29 cellular contexts compared by ENCODE assay signal in the genomic region with DNA sequence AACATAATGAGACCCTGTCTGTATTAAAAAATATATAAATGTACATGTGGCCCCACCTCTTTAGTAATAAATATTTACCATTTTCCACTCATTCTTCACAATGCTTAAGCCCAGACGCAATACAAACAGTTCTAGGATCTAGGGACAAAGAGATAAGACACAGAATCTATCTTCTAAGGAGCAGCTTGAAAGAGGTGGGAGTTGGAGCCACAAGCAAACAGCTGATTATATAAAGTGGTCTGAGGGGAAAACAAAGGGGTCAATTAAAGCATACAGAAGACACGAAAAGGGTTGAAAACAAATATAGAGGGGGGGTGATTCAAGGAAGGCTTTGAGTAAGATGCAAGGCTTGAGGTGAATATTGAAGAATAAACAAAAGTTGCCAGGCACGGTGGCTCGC.
"Had no signal": no experiment of that assay in that cellular context is flagged by ENCODE, and none has a peak within 500 bp of the region (broad histone marks: within the 10 kb centered on the region; RNA-seq: fewer than 3 reads in every experiment).

No MANE protein-coding gene starts in this region.

- H3K27me3 ChIP-seq: gastroesophageal sphincter, pancreas, sigmoid colon, suprapubic skin, tibial artery had no signal

- H3K27me3 Mint-ChIP-seq: activated CD4-positive, alpha-beta memory T cell treated with anti-CD3 and anti-CD28 coated beads for 36 hours; effector memory CD8-positive, alpha-beta T cell; stimulated activated memory B cell treated with anti-CD40 and anti-IgM and Interleukin-4, amounts not matched to agents 10 μg/mL and 1 μg/mL and 100 μg/mL, for 72 hours had no signal

- DNase-seq: activated CD4-positive, alpha-beta memory T cell treated with anti-CD3 and anti-CD28 coated beads for 36 hours; activated CD4-positive, alpha-beta T cell treated with anti-CD3 and anti-CD28 coated beads for 48 hours; activated CD8-positive, alpha-beta memory T cell treated with anti-CD3 and anti-CD28 coated beads, Interleukin-2, amount 50 U/mL, for 4 hours; activated gamma-delta T cell treated with Interleukin-2 at 50 U/mL for 16 hours; activated naive CD4-positive, alpha-beta T cell treated with anti-CD3 and anti-CD28 coated beads, Interleukin-2, amount 50 U/mL, for 16 hours; activated T-cell treated with anti-CD3 and anti-CD28 coated beads, Interleukin-2, amount 50 U/mL, for 1 hour; amniotic stem cell; caudate nucleus; cortex of kidney; effector memory CD8-positive, alpha-beta T cell; hippocampal formation; immature natural killer cell; midbrain; nephron progenitor cell; nucleus accumbens; pancreas; psoas muscle; sigmoid colon; small intestine; stimulated activated CD4-positive, alpha-beta T cell treated with anti-CD3 and anti-CD28 coated beads, Interleukin-1b, Interleukin-23, amount 100 ng/mL, for 48 hours; stimulated activated CD4-positive, alpha-beta T cell treated with anti-CD3 and anti-CD28 coated beads, Interleukin-4, amount 100 ng/mL, for 4 hours; stimulated activated CD8-positive, alpha-beta memory T cell treated with anti-CD3 and anti-CD28 coated beads, Interleukin-4, amount 100 ng/mL, for 48 hours; T-helper 1 cell; tibial artery had no signal

- H3K27ac ChIP-seq: gastroesophageal sphincter, psoas muscle, sigmoid colon, suprapubic skin, tibial artery, VCaP had no signal

- H3K4me3 ChIP-seq: gastroesophageal sphincter, pancreas, psoas muscle, sigmoid colon, suprapubic skin, tibial artery had no signal

- H3K9me3 ChIP-seq: gastroesophageal sphincter, pancreas, psoas muscle, sigmoid colon, suprapubic skin, tibial artery had no signal

- H3K36me3 ChIP-seq: gastroesophageal sphincter, pancreas, suprapubic skin had no signal

- H3K4me3 Mint-ChIP-seq: activated CD4-positive, alpha-beta memory T cell treated with anti-CD3 and anti-CD28 coated beads for 36 hours; immature natural killer cell; nephron progenitor cell; stimulated activated memory B cell treated with anti-CD40 and anti-IgM and Interleukin-4, amounts not matched to agents 10 μg/mL and 1 μg/mL and 100 μg/mL, for 72 hours had no signal

- ATAC-seq: activated CD4-positive, CD25-positive, alpha-beta regulatory T cell treated with anti-CD3 and anti-CD28 coated beads, Interleukin-2, amount 50 U/mL, for 24 hours; effector memory CD8-positive, alpha-beta T cell; gastroesophageal sphincter; pancreas; psoas muscle; stimulated activated memory B cell treated with anti-CD40 and anti-IgM and Interleukin-4, amounts not matched to agents 10 μg/mL and 1 μg/mL and 100 μg/mL, for 72 hours had no signal

- H3K27ac Mint-ChIP-seq: activated CD4-positive, alpha-beta memory T cell treated with anti-CD3 and anti-CD28 coated beads for 36 hours; stimulated activated memory B cell treated with anti-CD40 and anti-IgM and Interleukin-4, amounts not matched to agents 10 μg/mL and 1 μg/mL and 100 μg/mL, for 72 hours had no signal

- H3K9me3 Mint-ChIP-seq: activated CD4-positive, alpha-beta memory T cell treated with anti-CD3 and anti-CD28 coated beads for 36 hours; effector memory CD8-positive, alpha-beta T cell; nephron progenitor cell had no signal
